ENCODE assay signal across 8 cellular contexts in the genomic region with DNA sequence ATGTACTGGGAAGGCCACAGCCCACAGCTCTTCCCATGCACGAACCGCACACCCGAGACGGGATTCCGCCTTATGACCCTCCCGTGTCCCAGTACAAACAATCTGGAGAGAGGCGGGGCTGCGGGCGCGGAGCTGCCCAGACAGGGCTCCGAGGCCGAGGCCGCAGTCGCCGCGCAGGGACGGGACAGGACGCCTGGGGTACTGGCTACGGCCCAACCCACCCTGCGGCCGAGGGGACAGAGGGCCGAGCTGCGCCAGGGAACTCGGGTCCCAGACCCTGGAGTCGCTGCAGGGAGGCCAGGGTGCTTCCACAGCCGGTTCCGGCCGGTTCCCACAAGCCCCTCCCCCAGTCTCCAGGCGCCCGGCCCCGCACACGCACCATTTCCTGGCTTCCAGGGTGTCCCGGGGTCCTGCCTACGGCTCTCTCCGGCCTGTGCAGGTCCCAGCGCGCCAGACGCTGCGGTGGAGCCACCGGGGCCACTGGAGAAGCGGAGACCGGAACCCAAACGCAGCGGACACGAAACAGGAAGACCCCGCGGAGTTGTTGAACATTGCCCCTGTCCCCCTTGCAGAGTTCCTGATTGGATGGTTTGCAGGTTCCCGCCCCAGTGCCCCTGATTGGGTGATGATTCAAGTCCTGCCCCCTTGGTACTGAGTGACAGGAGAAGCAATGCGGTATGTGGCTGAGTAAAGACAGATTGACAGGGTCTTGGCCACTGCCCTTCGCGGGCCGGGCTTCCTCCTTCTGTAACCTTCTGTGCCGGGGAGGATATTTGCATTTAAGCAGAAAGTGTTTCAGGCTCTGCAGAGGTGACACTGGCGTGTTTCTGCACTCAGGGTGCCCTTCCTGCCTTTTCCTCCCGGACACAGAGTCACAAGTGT. TPM values are rescaled to one million over a fixed set of nuclear protein-coding genes. Genes with fewer than 3 reads are reported as not detected.
DNase-seq lines count a peak whose midpoint lies in the region; ATAC-seq and TF ChIP-seq lines count a peak whose summit lies in the region.

TSS of gene ZNF564 (minus strand) at position 532 of the 882 bp plus-strand sequence. CDS start at position 382, 150 bp downstream.

- peaks cover 12% of the 10 kb centered on the region; the same call in 1 of the 2 replicates for H3K36me3 ChIP-seq in HUES64 (ENCODE audit: insufficient read depth, low read length)
- peaks cover 31% of the 10 kb centered on the region for H3K36me3 ChIP-seq in OCI-LY1 (ENCODE audit: insufficient read depth, low read length)

- intact Hi-C loops in Calu3 (cut with micrococcal nuclease; ENCODE audit: unreplicated experiment): no loop called here

- H3K9ac ChIP-seq in HUES64 (ENCODE audit: low read depth, low read length) (peak within 1 kb of the TSS; percentile 94), OCI-LY1 (ENCODE audit: low read length) (peak within 1 kb of the TSS; percentile 99)

- H4K20me1 ChIP-seq in OCI-LY1 (ENCODE audit: insufficient read depth, low read length): no peaks in the 10 kb centered on the region

- H3K4me3 Mint-ChIP-seq in Calu3 (ENCODE audit: low read depth, unreplicated experiment): peak within 1 kb of the TSS; percentile 95

- TF ChIP-seq CTCF in Calu3 (IDR thresholded peaks at IDR 0.05; ENCODE audit: unreplicated experiment) (no peak), OCI-LY1 (IDR thresholded peaks at IDR 0.05; ENCODE audit: low read length) (no peak)

- H3K27ac Mint-ChIP-seq in Calu3 (ENCODE audit: unreplicated experiment): peak within 1 kb of the TSS; percentile 98

- peak within 1 kb of the TSS; percentile 94 for H3K4me2 ChIP-seq in OCI-LY1 (ENCODE audit: low read length)

- H3K27me3 Mint-ChIP-seq in Calu3 (ENCODE audit: unreplicated experiment): no peaks in the 10 kb centered on the region

- peak within 1 kb of the TSS; percentile 99 for H3K4me3 ChIP-seq in HUES64 (ENCODE audit: low read length)
- H3K4me3 ChIP-seq in OCI-LY1 (ENCODE audit: low read depth, low read length, poor library complexity, severe bottlenecking): peak within 1 kb of the TSS; percentile 93

- under 1% methylated on average over 55 of the region's 55 CpGs for WGBS in HUES64

- peaks cover 6% of the 10 kb centered on the region for H3K9me3 Mint-ChIP-seq in Calu3 (ENCODE audit: low read depth, unreplicated experiment)

- H3K27me3 ChIP-seq in HUES64 (ENCODE audit: insufficient read depth, low read length) (no peaks in the 10 kb centered on the region), OCI-LY1 (ENCODE audit: insufficient read depth, low read length) (no peaks in the 10 kb centered on the region)

- peak; percentile 98 for ATAC-seq in GM21447 (IDR thresholded peaks at IDR 0.05; ENCODE audit: unreplicated experiment)

- H3K79me2 ChIP-seq in OCI-LY1 (ENCODE audit: insufficient read depth, low read length): peaks cover 8% of the 10 kb centered on the region

- peak within 1 kb of the TSS; percentile 88; the same call in 1 of the 2 replicates for H2AFZ ChIP-seq in OCI-LY1 (ENCODE audit: low read length)

- CTCF ChIA-PET in Calu3 (lab: Charles Lee): interaction anchor here (0.7 to 1.2 kb wide), 3 partner anchors 54 to 216 kb away, joined by 3 to 4 read pairs (median 3); no protein-coding TSS in a partner anchor

- no peaks in the 10 kb centered on the region for H3F3A ChIP-seq in OCI-LY1 (ENCODE audit: insufficient read depth, low read length)

- H3K27ac ChIP-seq in HUES64 (ENCODE audit: low read depth, low read length) (peak within 1 kb of the TSS; percentile 99), OCI-LY1 (ENCODE audit: low read depth, low read length, poor library complexity, severe bottlenecking) (peak within 1 kb of the TSS; percentile 74)

- H3K4me1 Mint-ChIP-seq in Calu3 (ENCODE audit: low read depth, unreplicated experiment): no peaks in the 10 kb centered on the region

- H3K36me3 Mint-ChIP-seq in Calu3 (ENCODE audit: insufficient read depth, unreplicated experiment): peaks cover 46% of the 10 kb centered on the region

- H3K4me1 ChIP-seq in HUES64 (ENCODE audit: insufficient read depth, low read length) (peaks cover 7% of the 10 kb centered on the region; the same call in 1 of the 2 replicates), OCI-LY1 (ENCODE audit: insufficient read depth, low read length, severe bottlenecking) (peaks cover 17% of the 10 kb centered on the region)

- no peaks in the 10 kb centered on the region for H3K9me2 ChIP-seq in OCI-LY1 (ENCODE audit: low read depth, low read length)

- DNase-seq in Calu3 (peak; percentile 89), epidermal melanocyte (ENCODE audit: insufficient read length, low spot score) (peak; percentile 99), middle frontal gyrus (ENCODE audit: extremely low spot score, low spot score) (peak; percentile 98)
- peak; percentile 90 for DNase-seq in activated CD8-positive, alpha-beta memory T cell treated with anti-CD3 and anti-CD28 coated beads, Interleukin-2, amount 50 U/mL, for 48 hours
- peak; percentile 75 to 86 for DNase-seq in stimulated activated CD8-positive, alpha-beta memory T cell treated with anti-CD3 and anti-CD28 coated beads, Interleukin-2, amount 100 ng/mL, for 48 hours (ENCODE audit: low read depth in 2 of 2)

- no peaks in the 10 kb centered on the region for H3K9me3 ChIP-seq in HUES64 (ENCODE audit: insufficient read depth, low read depth, low read length)
- peaks cover 10% of the 10 kb centered on the region for H3K9me3 ChIP-seq in OCI-LY1 (ENCODE audit: low read length)

- BruUV-seq in Calu3 (replicated peaks; lab: Mats Ljungman, UMichigan): TSS peak; percentile 43

RNA-seq across cellular contexts. Expression of gene ZNF564, which starts in this region (rescaled TPM):
- total RNA-seq in Calu3 (2022): 6.6 and 8.7 TPM in 2 replicates
- 5.1 TPM for polyA plus RNA-seq in HUES64 (2013, experiment 1 of 2)
- 6.3 TPM for polyA plus RNA-seq in HUES64 (2013, experiment 2 of 2)

Comparison
In these comparisons a context has a peak if more than half of its experiments do, and no peak if none do; other contexts are left out.
1. Peak in every context shown above with its lines: DNase-seq, ATAC-seq, H3K4me3 ChIP-seq and H3K27ac ChIP-seq.